In genomic region chr14:76262591-76262990, GRCh38 we compare ENCODE assay signal across 19 cellular contexts.
"Had no signal": no experiment of that assay in that cellular context is flagged by ENCODE, and none has a peak within 500 bp of the region (broad histone marks: within the 10 kb centered on the region; RNA-seq: fewer than 3 reads in every experiment).

No MANE protein-coding gene starts in this region.

- H3K4me1 Mint-ChIP-seq: mesothelial cell of epicardium had no signal

- H3K27ac Mint-ChIP-seq: dendritic cell treated with granulocyte-macrophage colony-stimulating factor and Interleukin-4, amounts not matched to agents 40 ng/mL and 50 ng/mL, for 4 days; effector memory CD8-positive, alpha-beta T cell; mesothelial cell of epicardium had no signal

- H3K4me3 Mint-ChIP-seq: dendritic cell treated with granulocyte-macrophage colony-stimulating factor and Interleukin-4, amounts not matched to agents 40 ng/mL and 50 ng/mL, for 4 days; effector memory CD8-positive, alpha-beta T cell; mesothelial cell of epicardium had no signal

- H3K9me3 ChIP-seq: colonic mucosa, esophagus squamous epithelium, gastrocnemius medialis, heart right ventricle, left lung, lower lobe of right lung, mucosa of descending colon had no signal

- H3K9me3 Mint-ChIP-seq: dendritic cell treated with granulocyte-macrophage colony-stimulating factor and Interleukin-4, amounts not matched to agents 40 ng/mL and 50 ng/mL, for 4 days; effector memory CD8-positive, alpha-beta T cell; mesothelial cell of epicardium had no signal

- H3K27ac ChIP-seq: colonic mucosa, esophagus squamous epithelium, gastrocnemius medialis, heart right ventricle, left lung, lower lobe of right lung had no signal

- H3K4me1 ChIP-seq: colonic mucosa, gastrocnemius medialis, left lung, lower lobe of right lung had no signal

- H3K36me3 Mint-ChIP-seq: mesothelial cell of epicardium had no signal

- H3K27me3 ChIP-seq: colonic mucosa, gastrocnemius medialis, heart right ventricle had no signal

- H3K36me3 ChIP-seq: colonic mucosa, esophagus squamous epithelium, gastrocnemius medialis, heart right ventricle, left lung, lower lobe of right lung had no signal

- H3K4me3 ChIP-seq: colonic mucosa, esophagus squamous epithelium, gastrocnemius medialis, heart right ventricle, left lung, lower lobe of right lung, mucosa of descending colon had no signal

- DNase-seq: colonic mucosa; cortex of kidney; effector CD8-positive, alpha-beta T cell; effector memory CD8-positive, alpha-beta T cell; esophagus squamous epithelium; foreskin melanocyte; gastrocnemius medialis; glutamatergic neuron; head of caudate nucleus; heart right ventricle; hippocampal formation; left cardiac atrium; left lung; left ventricle myocardium superior; lower lobe of right lung; mesenchymal stem cell; mucosa of descending colon had no signal
